Comparison of ENCODE assay signal across 8 cellular contexts in the genomic region with DNA sequence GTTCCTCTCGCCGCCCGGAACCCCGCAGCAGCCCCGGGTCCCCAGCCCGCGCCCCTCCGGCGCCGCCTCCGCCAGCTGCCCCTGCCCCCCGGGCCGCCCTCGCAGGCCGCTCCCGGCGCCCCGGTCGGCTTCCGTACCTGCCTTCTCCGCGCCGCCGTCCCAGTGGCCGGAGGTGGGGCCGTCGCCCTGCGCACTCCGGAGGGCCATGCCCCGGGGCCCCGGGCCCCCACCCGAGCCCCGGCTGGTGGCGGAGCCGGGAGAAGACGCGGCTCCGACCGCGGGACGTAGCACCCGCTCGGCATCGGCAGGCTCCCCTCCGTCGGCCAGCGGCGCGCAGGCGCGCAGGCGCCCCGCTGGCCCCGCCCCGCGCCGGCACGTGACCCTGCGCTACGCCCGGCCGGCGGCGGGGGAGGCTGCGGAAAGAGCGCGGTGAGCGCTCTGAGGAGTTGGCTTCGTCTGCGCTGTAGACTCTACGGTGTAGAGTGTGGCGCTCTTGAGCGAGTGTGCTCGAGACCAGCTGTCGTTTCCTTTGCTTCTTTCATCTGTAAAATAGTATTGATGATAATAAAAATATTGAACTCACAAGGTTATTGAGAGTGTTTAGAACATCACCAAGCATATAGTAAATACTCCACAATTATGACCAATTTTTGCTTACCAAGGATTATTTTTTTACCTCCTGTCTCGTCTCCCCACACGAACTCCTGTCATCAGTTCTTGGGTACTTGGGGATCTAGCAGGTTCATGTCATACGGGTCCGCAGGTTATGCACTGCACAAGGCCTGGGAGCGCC. TPM values are rescaled to one million over a fixed set of nuclear protein-coding genes. Genes with fewer than 3 reads are reported as not detected.
DNase-seq lines count a peak whose midpoint lies in the region; ATAC-seq, FAIRE-seq and TF ChIP-seq lines count a peak whose summit lies in the region.

A gene with protein sequence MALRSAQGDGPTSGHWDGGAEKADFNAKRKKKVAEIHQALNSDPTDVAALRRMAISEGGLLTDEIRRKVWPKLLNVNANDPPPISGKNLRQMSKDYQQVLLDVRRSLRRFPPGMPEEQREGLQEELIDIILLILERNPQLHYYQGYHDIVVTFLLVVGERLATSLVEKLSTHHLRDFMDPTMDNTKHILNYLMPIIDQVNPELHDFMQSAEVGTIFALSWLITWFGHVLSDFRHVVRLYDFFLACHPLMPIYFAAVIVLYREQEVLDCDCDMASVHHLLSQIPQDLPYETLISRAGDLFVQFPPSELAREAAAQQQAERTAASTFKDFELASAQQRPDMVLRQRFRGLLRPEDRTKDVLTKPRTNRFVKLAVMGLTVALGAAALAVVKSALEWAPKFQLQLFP (minus strand): TSS at position 335 of the 793 bp plus-strand sequence. CDS start 128 bp downstream, at position 207.

- peak; percentile 50 for DNase-seq in AG09319 (ENCODE audit: extremely low read depth, low read depth)
- DNase-seq in NCI-H2227 treated with DMSO at 0.1 percent for 48 hours (lab: John Stamatoyannopoulos, UW), result peak; percentile 84
- peak; percentile 74 for DNase-seq in bronchial epithelial cell (ENCODE audit: low read depth)
- peak; percentile 86 to 89 (median 89) for DNase-seq in immature natural killer cell
- DNase-seq in spleen, result peak; percentile 96

- peak within 1 kb of the TSS; percentile 95 to 99 (median 98) for H3K27ac Mint-ChIP-seq in immature natural killer cell

- 0 to 4% (median 1%) methylated on average over 17 to 80 of the region's 80 CpGs for WGBS in spleen, 5 donors

- peaks cover 0 to 3% (median 0%) of the 10 kb centered on the region in 3 donors for H3K36me3 Mint-ChIP-seq in immature natural killer cell

- peaks cover 34 to 53% of the 10 kb centered on the region in 2 donors for H3K4me1 Mint-ChIP-seq in immature natural killer cell

- peak in 2 of 3 donors; percentile 21 to 53 for TF ChIP-seq POLR2A in spleen (IDR thresholded peaks at IDR 0.05)

- ATAC-seq in GM19023 (IDR thresholded peaks at IDR 0.05; ENCODE audit: unreplicated experiment) (peak; percentile 93), HG03196 (IDR thresholded peaks at IDR 0.05; ENCODE audit: unreplicated experiment) (peak; percentile 92)

- H3K27ac ChIP-seq in spleen, result peak within 1 kb of the TSS; percentile 88 to 97 (median 94)

- no peak for FAIRE-seq in bronchial epithelial cell (lab: Jason Lieb, UNC)

- H3K4me3 ChIP-seq in WI38 (ENCODE audit: low read depth, low read length) (peak within 1 kb of the TSS; percentile 88), bronchial epithelial cell (ENCODE audit: low read depth, low read length) (peak within 1 kb of the TSS; percentile 79), spleen (peak within 1 kb of the TSS; percentile 64 to 92 (median 86))

- no peaks in the 10 kb centered on the region for H3K27me3 ChIP-seq in bronchial epithelial cell (ENCODE audit: control insufficient read depth, insufficient read depth, low read length)
- H3K27me3 ChIP-seq in spleen (replicated peaks in 1 of 7), result no peaks in the 10 kb centered on the region

- peaks cover 0 to under 1% (median 0%) of the 10 kb centered on the region in 8 donors for H3K9me3 ChIP-seq in spleen

- intact Hi-C loops in spleen (cut with DNase I; ENCODE audit: low total_unique reads), result no loop called here

- peaks cover 2 to 11% (median 11%) of the 10 kb centered on the region in 3 donors for H3K27me3 Mint-ChIP-seq in immature natural killer cell (ENCODE audit: low read depth in 3 of 3)

- peaks cover 25 to 56% (median 47%) of the 10 kb centered on the region in 6 donors for H3K4me1 ChIP-seq in spleen

- H3K36me3 ChIP-seq in bronchial epithelial cell (ENCODE audit: control insufficient read depth, insufficient read depth, low read length) (no peaks in the 10 kb centered on the region), spleen (no peaks in the 10 kb centered on the region)

- H3K9me3 Mint-ChIP-seq in immature natural killer cell, result no peaks in the 10 kb centered on the region

- H3K4me3 Mint-ChIP-seq in immature natural killer cell, result peak within 1 kb of the TSS; percentile 92 to 100 (median 96)

- TF ChIP-seq CTCF in AG09319 (IDR thresholded peaks at IDR 0.05; ENCODE audit: low read depth, low read length) (peak; percentile 18), WI38 (IDR thresholded peaks at IDR 0.05; ENCODE audit: low read depth, low read length) (no peak), bronchial epithelial cell (IDR thresholded peaks at IDR 0.05; ENCODE audit: insufficient read depth, low read length, severe bottlenecking) (peak; percentile 35), spleen (IDR thresholded peaks at IDR 0.05 in 8 of 11, conservative IDR thresholded peaks at IDR 0.05 in 3 of 11) (peak in 2 of 11 experiments; percentile 25 to 29)

RNA-seq across cellular contexts. Expression of the gene that starts here (rescaled TPM):
- total RNA-seq in bronchial epithelial cell (30.0 and 35.8 TPM in 2 replicates), spleen (10 to 100 TPM; 30.6 to 41.0 (median 34.8) TPM)
- polyA plus RNA-seq in immature natural killer cell (10 to 100 TPM; 19.4 to 38.3 (median 33.2) TPM), spleen (10 to 100 TPM in 2 of 3 donors, 1 to 10 TPM in 1; 9.2 to 15.1 (median 10.3) TPM)

Comparison
In these comparisons a context has a peak if more than half of its experiments do, and no peak if none do; other contexts are left out.
1. Peak in every context shown above with its lines: DNase-seq, ATAC-seq, H3K4me3 ChIP-seq and H3K27ac ChIP-seq.